14 cellular contexts compared by ENCODE assay signal in genomic region chr15:35141743-35142356, GRCh38. TPM values are rescaled to one million over a fixed set of nuclear protein-coding genes. Genes with fewer than 3 reads are reported as not detected.
DNase-seq lines count a peak whose midpoint lies in the region; ATAC-seq, FAIRE-seq and TF ChIP-seq lines count a peak whose summit lies in the region.
"Had no signal": no experiment of that assay in that cellular context is flagged by ENCODE, and none has a peak within 500 bp of the region (broad histone marks: within the 10 kb centered on the region; RNA-seq: fewer than 3 reads in every experiment).

No MANE protein-coding gene starts in this region.

- TF ChIP-seq POLR2A in thyroid gland (IDR thresholded peaks at IDR 0.05) = no peak

- no peak for TF ChIP-seq CTCF in astrocyte of the spinal cord (IDR thresholded peaks at IDR 0.05; ENCODE audit: low read depth, low read length)
- no peak for TF ChIP-seq CTCF in lower lobe of right lung (IDR thresholded peaks at IDR 0.05)
- no peak for TF ChIP-seq CTCF in thyroid gland (IDR thresholded peaks at IDR 0.05)

- H3K27me3 ChIP-seq in lower lobe of right lung (ENCODE audit: low read depth) (no peaks in the 10 kb centered on the region), thyroid gland (no peaks in the 10 kb centered on the region)

- H3K4me3 ChIP-seq in astrocyte of the spinal cord (ENCODE audit: low read depth, low read length) (no peak overlapping the region), lower lobe of right lung (no peak overlapping the region), thyroid gland (replicated peaks in 1 of 3) (no peak overlapping the region)
- H3K4me3 ChIP-seq: coronary artery had no signal

- DNase-seq in AML-193 (lab: John Stamatoyannopoulos, UW) (peak; percentile 57 to 62), HPDE6-E6E7 (ENCODE audit: extremely low spot score) (peak; percentile 12), astrocyte of the spinal cord (ENCODE audit: low read depth, low spot score) (peak; percentile 74), lower lobe of right lung (no peak), frontal cortex (ENCODE audit: low spot score in 2 of 2) (no peak), occipital lobe (lab: John Stamatoyannopoulos, UW) (no peak), thyroid gland (no peak), NCI-H526 treated with DMSO at 0.1 percent for 48 hours (lab: John Stamatoyannopoulos, UW) (no peak)
- DNase-seq: activated T-cell treated with anti-CD3 and anti-CD28 coated beads for 4 hours, Calu3, NCI-H524 treated with DMSO at 0.1 percent for 48 hours had no signal

- H3K9me3 ChIP-seq in lower lobe of right lung = no peaks in the 10 kb centered on the region
- no peaks in the 10 kb centered on the region for H3K9me3 ChIP-seq in thyroid gland

- ATAC-seq in lower lobe of right lung = peak; percentile 27 to 43

- H3K36me3 ChIP-seq in lower lobe of right lung = no peaks in the 10 kb centered on the region
- no peaks in the 10 kb centered on the region for H3K36me3 ChIP-seq in thyroid gland

- H3K27ac ChIP-seq in lower lobe of right lung (no peak overlapping the region), thyroid gland (no peak overlapping the region)
- H3K27ac ChIP-seq: coronary artery, parathyroid adenoma had no signal

- intact Hi-C loops in lower lobe of right lung (cut with DNase I) (no loop called here), thyroid gland (cut with DNase I) (no loop called here)

- FAIRE-seq in frontal cortex (lab: Jason Lieb, UNC) = no peak

- in situ Hi-C loops in astrocyte of the spinal cord (cut with HindIII; ENCODE audit: low sequenced_read_pairs) = no loop called here

- H3K4me1 ChIP-seq in lower lobe of right lung (no peaks in the 10 kb centered on the region), thyroid gland (no peaks in the 10 kb centered on the region)
- H3K4me1 ChIP-seq: parathyroid adenoma had no signal

RNA-seq across cellular contexts. Expression of gene NANOGP8, which starts 56.8 kb away (rescaled TPM):
- total RNA-seq in lower lobe of right lung = 0.59 TPM
- total RNA-seq in frontal cortex = not detected
- total RNA-seq in occipital lobe = not detected
- 1 to 10 TPM in 3 of 4 donors, under 1 TPM in 1; 0.81 to 3.2 (median 2.6) TPM for total RNA-seq in thyroid gland
- total RNA-seq: Calu3; T-helper 2 cell treated with Interferon-gamma antibody and Interleukin-4, amounts not matched to agents 100 ng/mL and 5 ng/mL, for 36 hours had no signal

Comparison
In these comparisons a context has a peak if more than half of its experiments do, and no peak if none do; other contexts are left out.
1. DNase-seq: peak in AML-193 (2 of 2), HPDE6-E6E7 (single experiment) and astrocyte of the spinal cord (single experiment); none in lower lobe of right lung (single experiment), frontal cortex (0 of 2), occipital lobe (single experiment), thyroid gland (0 of 2) and NCI-H526 treated with DMSO at 0.1 percent for 48 hours (single experiment).